Comparison of ENCODE assay signal across 13 cellular contexts in the genomic region with DNA sequence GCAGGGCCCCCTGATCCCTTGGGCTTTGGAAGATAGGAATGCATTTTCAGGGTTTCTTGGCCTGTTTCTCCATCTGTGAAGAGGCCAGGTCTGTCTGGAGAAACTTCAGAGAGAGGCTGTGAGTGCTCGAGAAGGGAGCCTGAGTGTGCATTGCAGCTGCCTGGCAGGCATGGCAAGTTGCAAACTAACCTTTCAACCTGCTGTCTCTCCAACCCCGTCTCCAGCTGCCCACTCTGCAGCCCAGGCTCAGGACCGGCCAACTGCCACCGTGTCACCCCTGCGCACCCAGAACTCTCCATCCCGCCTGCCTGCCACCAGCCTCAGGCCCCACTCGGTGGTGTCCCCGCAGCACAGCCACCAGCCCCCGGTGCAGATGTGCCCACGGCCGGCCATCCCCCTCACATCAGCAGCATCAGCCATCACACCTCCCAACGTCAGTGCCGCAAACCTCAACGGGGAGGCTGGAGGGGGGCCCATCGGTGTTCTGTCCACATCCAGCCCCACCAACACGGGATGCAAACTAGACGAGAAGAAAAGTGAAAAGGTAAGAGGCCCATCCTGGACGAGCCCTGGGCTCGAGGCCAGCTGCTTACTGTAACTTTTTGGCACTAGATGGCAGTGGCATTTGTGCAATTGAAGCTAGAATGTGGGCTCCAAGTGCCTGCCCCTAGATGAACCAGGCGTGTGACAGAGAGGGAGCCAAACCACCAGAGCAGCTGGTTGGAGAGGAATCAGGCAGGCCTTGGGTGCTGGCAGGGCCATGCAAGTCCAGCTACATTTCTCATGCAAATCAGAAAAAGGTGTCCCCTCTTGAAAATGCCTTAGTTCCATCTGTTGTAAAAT.
A peak's percentile ranks its signal among the peaks of the same experiment; 100 is the strongest.
DNase-seq lines count a peak whose midpoint lies in the region; ATAC-seq, FAIRE-seq and TF ChIP-seq lines count a peak whose summit lies in the region.
"Had no signal": no experiment of that assay in that cellular context is flagged by ENCODE, and none has a peak within 500 bp of the region (broad histone marks: within the 10 kb centered on the region; RNA-seq: fewer than 3 reads in every experiment).

No MANE protein-coding gene starts in this region.

- H3K4me3 Mint-ChIP-seq in activated naive CD4-positive, alpha-beta T cell treated with anti-CD3 and anti-CD28 coated beads for 36 hours, result no peak overlapping the region
- no peak overlapping the region for H3K4me3 Mint-ChIP-seq in nephron progenitor cell

- H3K9me2 ChIP-seq in hepatocyte (replicated peaks; ENCODE audit: insufficient read depth), result no peaks in the 10 kb centered on the region

- H3K27me3 Mint-ChIP-seq in activated naive CD4-positive, alpha-beta T cell treated with anti-CD3 and anti-CD28 coated beads for 36 hours (ENCODE audit: low read depth), result no peaks in the 10 kb centered on the region
- H3K27me3 Mint-ChIP-seq in nephron progenitor cell (ENCODE audit: low read depth, poor library complexity), result no peaks in the 10 kb centered on the region

- intact Hi-C loops in activated naive CD4-positive, alpha-beta T cell treated with anti-CD3 and anti-CD28 coated beads for 36 hours (cut with micrococcal nuclease), result no loop called here

- WGBS in small intestine, 3 donors, result 52 to 78% (median 66%) methylated on average over 20 of the region's 20 CpGs
- WGBS in hepatocyte (ENCODE audit: low lambda C conversion rate, missing lambda C conversion rate), result 94% methylated on average over 20 of the region's 20 CpGs

- DNase-seq in HT-29 (ENCODE audit: low spot score) (peak; percentile 41), RPMI7951 (ENCODE audit: low read depth) (peak; percentile 72), foreskin keratinocyte (no peak), small intestine (peak; percentile 37), iPS-NIHi7 (ENCODE audit: extremely low spot score) (no peak), nephron progenitor cell (no peak), hepatocyte (ENCODE audit: low spot score) (no peak)
- no peak for DNase-seq in activated naive CD4-positive, alpha-beta T cell treated with anti-CD3 and anti-CD28 coated beads for 36 hours
- DNase-seq: central memory CD4-positive, alpha-beta T cell; NCI-H187; stimulated activated CD4-positive, alpha-beta T cell treated with anti-CD3 and anti-CD28 coated beads, Interleukin-2, amount 100 ng/mL, for 48 hours had no signal

- CTCF ChIA-PET in activated naive CD4-positive, alpha-beta T cell treated with anti-CD3 and anti-CD28 coated beads for 36 hours (lab: Charles Lee), result interaction anchor here (0.6 to 1.1 kb wide), 2 partner anchors 61 to 231 kb away, joined by 3 to 4 read pairs; no protein-coding TSS in a partner anchor

- H3K9me3 ChIP-seq in small intestine (ENCODE audit: control insufficient read depth, low read depth), result no peaks in the 10 kb centered on the region
- H3K9me3 ChIP-seq in hepatocyte (ENCODE audit: low read depth), result peaks cover 5% of the 10 kb centered on the region

- TF ChIP-seq CTCF in foreskin keratinocyte (conservative IDR thresholded peaks at IDR 0.05) (peak; percentile 40), nephron progenitor cell (IDR thresholded peaks at IDR 0.05) (no peak), hepatocyte (IDR thresholded peaks at IDR 0.05; ENCODE audit: poor library complexity) (no peak)

- no peak for ATAC-seq in foreskin keratinocyte

- H3K9me3 Mint-ChIP-seq in activated naive CD4-positive, alpha-beta T cell treated with anti-CD3 and anti-CD28 coated beads for 36 hours, result peaks cover 6% of the 10 kb centered on the region
- peaks cover 21% of the 10 kb centered on the region for H3K9me3 Mint-ChIP-seq in nephron progenitor cell

- H3K36me3 ChIP-seq in small intestine (ENCODE audit: control insufficient read depth in 2 of 2, insufficient read depth in 2 of 2, low read length in 2 of 2) (no peaks in the 10 kb centered on the region), hepatocyte (replicated peaks; ENCODE audit: insufficient read depth, low read depth) (no peaks in the 10 kb centered on the region)

- no peak overlapping the region for H2AFZ ChIP-seq in hepatocyte

- no peak overlapping the region for H3K27ac ChIP-seq in foreskin keratinocyte
- no peak overlapping the region for H3K27ac ChIP-seq in small intestine (ENCODE audit: low read depth in 1 of 2, low read length in 1 of 2)
- H3K27ac ChIP-seq in hepatocyte, result no peak overlapping the region

- H3K4me1 ChIP-seq in foreskin keratinocyte (no peaks in the 10 kb centered on the region), small intestine (ENCODE audit: control insufficient read depth in 2 of 2, insufficient read depth in 1 of 2, low read depth in 1 of 2, low read length in 1 of 2) (no peaks in the 10 kb centered on the region), hepatocyte (ENCODE audit: insufficient read depth) (peaks cover 10% of the 10 kb centered on the region)

- H4K20me1 ChIP-seq in hepatocyte (ENCODE audit: insufficient read depth, poor library complexity, severe bottlenecking), result no peaks in the 10 kb centered on the region

- H3K36me3 Mint-ChIP-seq in activated naive CD4-positive, alpha-beta T cell treated with anti-CD3 and anti-CD28 coated beads for 36 hours (ENCODE audit: low read depth), result peaks cover 7% of the 10 kb centered on the region
- H3K36me3 Mint-ChIP-seq in nephron progenitor cell (ENCODE audit: low read depth), result peaks cover 17% of the 10 kb centered on the region

- H3K79me2 ChIP-seq in hepatocyte, result no peaks in the 10 kb centered on the region

- H3K4me3 ChIP-seq in small intestine (ENCODE audit: low read depth in 1 of 2, low read length in 2 of 2) (no peak overlapping the region), hepatocyte (no peak overlapping the region)

- no peak for FAIRE-seq in small intestine (lab: Jason Lieb, UNC)
- FAIRE-seq: islet of Langerhans, TTC549 had no signal

- no peaks in the 10 kb centered on the region for H3K4me1 Mint-ChIP-seq in activated naive CD4-positive, alpha-beta T cell treated with anti-CD3 and anti-CD28 coated beads for 36 hours (ENCODE audit: low read depth)
- H3K4me1 Mint-ChIP-seq in nephron progenitor cell, result peaks cover 66% of the 10 kb centered on the region

- H3K4me2 ChIP-seq in hepatocyte, result no peak overlapping the region

- H3K27ac Mint-ChIP-seq in activated naive CD4-positive, alpha-beta T cell treated with anti-CD3 and anti-CD28 coated beads for 36 hours, result no peak overlapping the region
- H3K27ac Mint-ChIP-seq in nephron progenitor cell, result no peak overlapping the region

- H3K27me3 ChIP-seq in foreskin keratinocyte, result peaks cover 15% of the 10 kb centered on the region
- H3K27me3 ChIP-seq in small intestine (ENCODE audit: control insufficient read depth in 2 of 2, insufficient read depth in 2 of 2, low read length in 2 of 2), result no peaks in the 10 kb centered on the region
- no peaks in the 10 kb centered on the region for H3K27me3 ChIP-seq in hepatocyte

Comparison
In these comparisons a context has a peak if more than half of its experiments do, and no peak if none do; other contexts are left out.
1. DNase-seq: peak in HT-29 (single experiment), RPMI7951 (single experiment) and small intestine (single experiment); none in foreskin keratinocyte (0 of 2), iPS-NIHi7 (single experiment), activated naive CD4-positive, alpha-beta T cell treated with anti-CD3 and anti-CD28 coated beads for 36 hours (single experiment), nephron progenitor cell (single experiment) and hepatocyte (single experiment).